In genomic region chr17:21358682-21359482, GRCh38 we compare ENCODE assay signal across 1 cellular context.
TF ChIP-seq lines count a peak whose summit lies in the region.

No MANE protein-coding gene starts in this region.

TF ChIP-seq in H1, 55 proteins besides CTCF, POLR2A, EP300 and RAD21:
- TF ChIP-seq KDM4A (IDR thresholded peaks at IDR 0.05; ENCODE audit: low read depth, low read length, severe bottlenecking) (no peak), SP2 (IDR thresholded peaks at IDR 0.05; ENCODE audit: low read length) (no peak), TAF1 (IDR thresholded peaks at IDR 0.05; ENCODE audit: low read depth, low read length) (no peak), FOSL1 (IDR thresholded peaks at IDR 0.05; ENCODE audit: insufficient read depth, low read depth, low read length) (no peak), SAP30 (IDR thresholded peaks at IDR 0.05; ENCODE audit: insufficient read depth, insufficient replicate concordance, low read length) (no peak)
